Comparison of ENCODE assay signal across 9 cellular contexts in the genomic region with DNA sequence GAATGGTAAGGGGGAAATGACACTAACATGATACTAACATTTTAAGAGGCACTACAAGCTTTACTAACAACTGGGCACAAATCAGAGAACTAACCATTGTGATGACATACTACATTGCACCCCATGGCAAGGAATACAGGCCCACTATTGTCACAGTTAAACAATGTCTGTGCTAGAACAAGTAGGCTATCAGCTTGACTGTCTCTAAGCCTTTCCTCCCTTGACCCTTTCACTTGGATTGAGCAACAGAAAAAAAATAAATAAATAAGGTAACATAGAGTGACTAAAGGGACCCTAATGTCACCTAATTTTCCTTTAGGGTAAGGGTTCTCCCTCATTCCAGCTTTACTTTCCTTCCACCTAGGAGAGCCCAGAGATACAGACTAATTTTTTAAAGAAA.
DNase-seq lines count a peak whose midpoint lies in the region; ATAC-seq and TF ChIP-seq lines count a peak whose summit lies in the region.
"Had no signal": no experiment of that assay in that cellular context is flagged by ENCODE, and none has a peak within 500 bp of the region (broad histone marks: within the 10 kb centered on the region; RNA-seq: fewer than 3 reads in every experiment).

No MANE protein-coding gene starts in this region.

- peaks cover 70 to 89% of the 10 kb centered on the region in 2 donors for H3K36me3 ChIP-seq in muscle layer of duodenum (ENCODE audit: control insufficient read depth in 1 of 2, insufficient read depth in 2 of 2, low read length in 2 of 2)

- H3K27me3 Mint-ChIP-seq in stimulated activated naive CD8-positive, alpha-beta T cell treated with anti-CD3 and anti-CD28 coated beads, Interleukin-15, Interleukin-2, amounts not matched to agents 100 ng/mL and 50 ng/mL, for 24 hours: no peaks in the 10 kb centered on the region

- H3K27ac ChIP-seq in coronary artery (peak overlapping the region in 1 of 2 donors; percentile 42), muscle layer of duodenum (ENCODE audit: low read length) (peak overlapping the region; percentile 98)

- peaks cover 30 to 74% of the 10 kb centered on the region in 2 donors for H3K4me1 ChIP-seq in muscle layer of duodenum (ENCODE audit: control insufficient read depth in 1 of 2, insufficient read depth in 2 of 2, low read length in 2 of 2)

- no peaks in the 10 kb centered on the region for H3K9me3 Mint-ChIP-seq in stimulated activated naive CD8-positive, alpha-beta T cell treated with anti-CD3 and anti-CD28 coated beads, Interleukin-15, Interleukin-2, amounts not matched to agents 100 ng/mL and 50 ng/mL, for 24 hours

- H3K27ac Mint-ChIP-seq in stimulated activated naive CD8-positive, alpha-beta T cell treated with anti-CD3 and anti-CD28 coated beads, Interleukin-15, Interleukin-2, amounts not matched to agents 100 ng/mL and 50 ng/mL, for 24 hours: peak overlapping the region; percentile 78

- no peak for DNase-seq in stimulated activated naive CD8-positive, alpha-beta T cell treated with anti-CD3 and anti-CD28 coated beads, Interleukin-15, Interleukin-2, amounts not matched to agents 100 U/mL and 50 U/mL, for 24 hours
- no peak for DNase-seq in coronary artery (ENCODE audit: low spot score)
- no peak for DNase-seq in NCI-H774 (lab: John Stamatoyannopoulos, UW)
- DNase-seq in NCI-H2171 (lab: John Stamatoyannopoulos, UW): no peak
- no peak for DNase-seq in DMS79 treated with DMSO at 0.1 percent for 48 hours (lab: John Stamatoyannopoulos, UW)
- DNase-seq: SHP77 had no signal

- peak overlapping the region; percentile 95 for H3K4me3 Mint-ChIP-seq in stimulated activated naive CD8-positive, alpha-beta T cell treated with anti-CD3 and anti-CD28 coated beads, Interleukin-15, Interleukin-2, amounts not matched to agents 100 ng/mL and 50 ng/mL, for 24 hours

- H3K9me3 ChIP-seq in muscle layer of duodenum (ENCODE audit: control insufficient read depth in 1 of 2, low read length in 2 of 2): no peaks in the 10 kb centered on the region

- H3K4me1 Mint-ChIP-seq in stimulated activated naive CD8-positive, alpha-beta T cell treated with anti-CD3 and anti-CD28 coated beads, Interleukin-15, Interleukin-2, amounts not matched to agents 100 ng/mL and 50 ng/mL, for 24 hours (ENCODE audit: low read depth): peaks cover 85% of the 10 kb centered on the region

- TF ChIP-seq CTCF in coronary artery (IDR thresholded peaks at IDR 0.05): no peak

- H3K4me3 ChIP-seq in coronary artery (peak overlapping the region; percentile 90), muscle layer of duodenum (ENCODE audit: low read depth in 1 of 2, low read length in 2 of 2) (peak overlapping the region; percentile 92 to 99)

- ATAC-seq in stimulated activated naive CD8-positive, alpha-beta T cell treated with anti-CD3 and anti-CD28 coated beads, Interleukin-15, Interleukin-2, amounts not matched to agents 100 U/mL and 50 U/mL, for 24 hours: no peak
- ATAC-seq in GM19467 (IDR thresholded peaks at IDR 0.05; ENCODE audit: unreplicated experiment): no peak

- no peaks in the 10 kb centered on the region for H3K27me3 ChIP-seq in muscle layer of duodenum (ENCODE audit: low read depth, low read length)

- H3K36me3 Mint-ChIP-seq in stimulated activated naive CD8-positive, alpha-beta T cell treated with anti-CD3 and anti-CD28 coated beads, Interleukin-15, Interleukin-2, amounts not matched to agents 100 ng/mL and 50 ng/mL, for 24 hours (ENCODE audit: low read depth): peaks cover 85% of the 10 kb centered on the region
